In genomic region chr4:64495948-64496347, GRCh38 we compare ENCODE assay signal across 8 cellular contexts.
"Had no signal": no experiment of that assay in that cellular context is flagged by ENCODE, and none has a peak within 500 bp of the region (broad histone marks: within the 10 kb centered on the region; RNA-seq: fewer than 3 reads in every experiment).

No MANE protein-coding gene starts in this region.

- H3K4me3 ChIP-seq: GM23248, HAP-1, K562 had no signal

- H3K9me3 ChIP-seq: HAP-1 had no signal

- H2AFZ ChIP-seq: GM23248 had no signal

- H3K9ac ChIP-seq: GM23248 had no signal

- ATAC-seq: HCT116, K562 had no signal

- H3K36me3 ChIP-seq: HAP-1 had no signal

- H3K27ac ChIP-seq: GM23248 had no signal

- DNase-seq: GM23248, GOT3, H7, HFFc6, IMR-90 had no signal
